ENCODE assay signal across 9 cellular contexts in genomic region chr12:69475237-69475984, GRCh38. TPM values are rescaled to one million over a fixed set of nuclear protein-coding genes. Genes with fewer than 3 reads are reported as not detected.
DNase-seq lines count a peak whose midpoint lies in the region; ATAC-seq, FAIRE-seq and TF ChIP-seq lines count a peak whose summit lies in the region.
"Had no signal": no experiment of that assay in that cellular context is flagged by ENCODE, and none has a peak within 500 bp of the region (broad histone marks: within the 10 kb centered on the region; RNA-seq: fewer than 3 reads in every experiment).

No MANE protein-coding gene starts in this region.

- no peaks in the 10 kb centered on the region for H3K27me3 ChIP-seq in SJCRH30
- no peaks in the 10 kb centered on the region for H3K27me3 ChIP-seq in pancreas

- H3K9me3 ChIP-seq in SJCRH30 (replicated peaks) (no peaks in the 10 kb centered on the region), pancreas (no peaks in the 10 kb centered on the region)

- H3K4me3 ChIP-seq in AG10803 (ENCODE audit: low read length) (peak overlapping the region; percentile 39), SJCRH30 (no peak overlapping the region), foreskin fibroblast (ENCODE audit: low read depth in 1 of 2, low read length in 2 of 2) (peak overlapping the region in 1 of 2 donors; percentile 38), pancreas (no peak overlapping the region)

- H3K27ac ChIP-seq in SJCRH30, result no peak overlapping the region
- H3K27ac ChIP-seq in pancreas, result peak overlapping the region in 2 of 4 donors; percentile 14 to 40

- FAIRE-seq in pancreas (lab: Jason Lieb, UNC), result no peak

- DNase-seq in AG10803 (ENCODE audit: low read depth) (peak; percentile 77), SJCRH30 (peak; percentile 25 to 64), foreskin fibroblast (peak; percentile 13 to 40), pancreas (no peak), LoVo (ENCODE audit: low spot score) (no peak), GM19240 (ENCODE audit: insufficient read length, low spot score) (no peak), SW480 (ENCODE audit: low spot score) (no peak), T1000 (lab: John Stamatoyannopoulos, UW) (no peak)
- DNase-seq: DMS153 had no signal

- peaks cover 15% of the 10 kb centered on the region for H3K4me1 ChIP-seq in SJCRH30
- peaks cover 6 to 43% (median 37%) of the 10 kb centered on the region in 3 donors for H3K4me1 ChIP-seq in pancreas

- TF ChIP-seq CTCF in AG10803 (conservative IDR thresholded peaks at IDR 0.05; ENCODE audit: low read length), result no peak
- no peak for TF ChIP-seq CTCF in foreskin fibroblast (IDR thresholded peaks at IDR 0.05; ENCODE audit: low read depth, low read length)
- TF ChIP-seq CTCF in pancreas (IDR thresholded peaks at IDR 0.05), result no peak

- ATAC-seq in pancreas, result peak in 3 of 4 donors; percentile 22 to 48 (median 35)

- H3K36me3 ChIP-seq in SJCRH30 (0 out of 2 replicates have a peak, but pooled peaks cover 3% of the 10 kb centered on the region), pancreas (no peaks in the 10 kb centered on the region)

- intact Hi-C loops in pancreas (cut with DNase I), result no loop called here

- WGBS in pancreas, 2 donors, result 28 to 31% methylated on average over 7 of the region's 7 CpGs

RNA-seq across cellular contexts. Expression of gene FRS2, which starts 5.2 kb away (rescaled TPM):
- total RNA-seq in SJCRH30 (2014; rRNA removed; shearing (Covaris generic)), result 25.9 and 28.4 TPM in 2 replicates
- 10 to 100 TPM in 5 of 6 donors, 1 to 10 TPM in 1; 7.9 to 23.2 (median 13.1) TPM for total RNA-seq in pancreas
- polyA plus RNA-seq in pancreas, result 1 to 10 TPM; 2.5 to 5.3 TPM

Comparison
In these comparisons a context has a peak if more than half of its experiments do, and no peak if none do; other contexts are left out.
1. DNase-seq: peak in AG10803 (single experiment), SJCRH30 (2 of 2) and foreskin fibroblast (2 of 2); none in pancreas (0 of 6), LoVo (single experiment), GM19240 (single experiment), SW480 (single experiment) and T1000 (single experiment).